5 cellular contexts compared by ENCODE assay signal in genomic region chr1:176341656-176342055, GRCh38.
"Had no signal": no experiment of that assay in that cellular context is flagged by ENCODE, and none has a peak within 500 bp of the region (broad histone marks: within the 10 kb centered on the region; RNA-seq: fewer than 3 reads in every experiment).

No MANE protein-coding gene starts in this region.

- H3K27ac ChIP-seq: HL-60 had no signal

- DNase-seq: H9, HCEC 1CT, KBM-7 had no signal

- H2AFZ ChIP-seq: GM23338 had no signal

- H3K4me2 ChIP-seq: GM23338 had no signal

- H3K4me3 ChIP-seq: GM23338 had no signal
